ENCODE assay signal across 32 cellular contexts in genomic region chr4:53136954-53137353, GRCh38.
"Had no signal": no experiment of that assay in that cellular context is flagged by ENCODE, and none has a peak within 500 bp of the region (broad histone marks: within the 10 kb centered on the region; RNA-seq: fewer than 3 reads in every experiment).

No MANE protein-coding gene starts in this region.

- H3K4me3 Mint-ChIP-seq: activated CD4-positive, alpha-beta memory T cell treated with anti-CD3 and anti-CD28 coated beads, Interleukin-2, amount 10 ng/mL, durations not matched to agents 7 days and 5 days; activated CD8-positive, alpha-beta memory T cell treated with anti-CD3 and anti-CD28 coated beads, Interleukin-2, amount 10 ng/mL, durations not matched to agents 7 days and 5 days; activated naive CD4-positive, alpha-beta T cell treated with anti-CD3 and anti-CD28 coated beads, Interleukin-2, amount 10 ng/mL, durations not matched to agents 7 days and 5 days; activated naive CD8-positive, alpha-beta T cell treated with anti-CD3 and anti-CD28 coated beads for 36 hours; IgD-negative memory B cell; T-helper 1 cell treated with Interleukin-12 subunit alpha and Interleukin-12 subunit beta and Interleukin-4 antibody, amounts not matched to agents 30 μg/mL and 1 μg/mL, for 36 hours; T-helper 2 cell treated with Interferon-gamma antibody and Interleukin-4, amounts not matched to agents 5 μg/mL and 100 μg/mL, for 36 hours had no signal

- H3K27me3 Mint-ChIP-seq: activated CD4-positive, alpha-beta memory T cell treated with anti-CD3 and anti-CD28 coated beads, Interleukin-2, amount 10 ng/mL, durations not matched to agents 7 days and 5 days; activated CD8-positive, alpha-beta memory T cell treated with anti-CD3 and anti-CD28 coated beads, Interleukin-2, amount 10 ng/mL, durations not matched to agents 7 days and 5 days; activated naive CD4-positive, alpha-beta T cell treated with anti-CD3 and anti-CD28 coated beads, Interleukin-2, amount 10 ng/mL, durations not matched to agents 7 days and 5 days; activated naive CD8-positive, alpha-beta T cell treated with anti-CD3 and anti-CD28 coated beads for 36 hours; IgD-negative memory B cell had no signal

- H3K27ac Mint-ChIP-seq: activated CD4-positive, alpha-beta memory T cell treated with anti-CD3 and anti-CD28 coated beads, Interleukin-2, amount 10 ng/mL, durations not matched to agents 7 days and 5 days; activated CD8-positive, alpha-beta memory T cell treated with anti-CD3 and anti-CD28 coated beads, Interleukin-2, amount 10 ng/mL, durations not matched to agents 7 days and 5 days; activated naive CD4-positive, alpha-beta T cell treated with anti-CD3 and anti-CD28 coated beads, Interleukin-2, amount 10 ng/mL, durations not matched to agents 7 days and 5 days; activated naive CD8-positive, alpha-beta T cell treated with anti-CD3 and anti-CD28 coated beads for 36 hours; IgD-negative memory B cell; T-helper 1 cell treated with Interleukin-12 subunit alpha and Interleukin-12 subunit beta and Interleukin-4 antibody, amounts not matched to agents 30 μg/mL and 1 μg/mL, for 36 hours; T-helper 2 cell treated with Interferon-gamma antibody and Interleukin-4, amounts not matched to agents 5 μg/mL and 100 μg/mL, for 36 hours had no signal

- DNase-seq: activated CD4-positive, alpha-beta memory T cell treated with anti-CD3 and anti-CD28 coated beads, Interleukin-2, amount 10 ng/mL, durations not matched to agents 7 days and 5 days; activated CD8-positive, alpha-beta memory T cell treated with anti-CD3 and anti-CD28 coated beads for 24 hours; activated CD8-positive, alpha-beta memory T cell treated with anti-CD3 and anti-CD28 coated beads, Interleukin-2, amount 10 ng/mL, durations not matched to agents 7 days and 5 days; activated CD8-positive, alpha-beta memory T cell treated with anti-CD3 and anti-CD28 coated beads, Interleukin-2, amount 50 U/mL, for 48 hours; activated gamma-delta T cell treated with Interleukin-2 at 50 U/mL for 16 hours; activated naive CD4-positive, alpha-beta T cell treated with anti-CD3 and anti-CD28 coated beads, Interleukin-2, amount 10 ng/mL, durations not matched to agents 7 days and 5 days; activated naive CD8-positive, alpha-beta T cell treated with anti-CD3 and anti-CD28 coated beads for 36 hours; amniotic stem cell; aorta; brain microvascular endothelial cell; central memory CD4-positive, alpha-beta T cell; Karpas-422; KBM-7; MG63; NCI-H1048; NCI-H1105 treated with DMSO at 0.1 percent for 48 hours; NCI-H1436; NCI-H1694 treated with DMSO at 0.1 percent for 48 hours; NCI-H2029; NCI-H345; NCI-H524 treated with DMSO at 0.1 percent for 48 hours; NCI-H748 treated with DMSO at 0.1 percent for 48 hours; NK-92 treated with Interleukin-12 subunit alpha and Interleukin-12 subunit beta, amount 100 ng/mL, for 24 hours; PC-3; Peyer's patch; RPMI8226; SHP77 treated with DMSO at 0.1 percent for 48 hours; SK-N-SH had no signal

- ATAC-seq: activated CD8-positive, alpha-beta memory T cell treated with anti-CD3 and anti-CD28 coated beads, Interleukin-2, amount 10 ng/mL, durations not matched to agents 7 days and 5 days; HepG2; PC-3 had no signal

- H3K9me3 Mint-ChIP-seq: activated CD4-positive, alpha-beta memory T cell treated with anti-CD3 and anti-CD28 coated beads, Interleukin-2, amount 10 ng/mL, durations not matched to agents 7 days and 5 days; activated naive CD4-positive, alpha-beta T cell treated with anti-CD3 and anti-CD28 coated beads, Interleukin-2, amount 10 ng/mL, durations not matched to agents 7 days and 5 days; IgD-negative memory B cell; T-helper 1 cell treated with Interleukin-12 subunit alpha and Interleukin-12 subunit beta and Interleukin-4 antibody, amounts not matched to agents 30 μg/mL and 1 μg/mL, for 36 hours had no signal

- H3K4me1 Mint-ChIP-seq: IgD-negative memory B cell had no signal
